ENCODE assay signal across 27 cellular contexts in the genomic region with DNA sequence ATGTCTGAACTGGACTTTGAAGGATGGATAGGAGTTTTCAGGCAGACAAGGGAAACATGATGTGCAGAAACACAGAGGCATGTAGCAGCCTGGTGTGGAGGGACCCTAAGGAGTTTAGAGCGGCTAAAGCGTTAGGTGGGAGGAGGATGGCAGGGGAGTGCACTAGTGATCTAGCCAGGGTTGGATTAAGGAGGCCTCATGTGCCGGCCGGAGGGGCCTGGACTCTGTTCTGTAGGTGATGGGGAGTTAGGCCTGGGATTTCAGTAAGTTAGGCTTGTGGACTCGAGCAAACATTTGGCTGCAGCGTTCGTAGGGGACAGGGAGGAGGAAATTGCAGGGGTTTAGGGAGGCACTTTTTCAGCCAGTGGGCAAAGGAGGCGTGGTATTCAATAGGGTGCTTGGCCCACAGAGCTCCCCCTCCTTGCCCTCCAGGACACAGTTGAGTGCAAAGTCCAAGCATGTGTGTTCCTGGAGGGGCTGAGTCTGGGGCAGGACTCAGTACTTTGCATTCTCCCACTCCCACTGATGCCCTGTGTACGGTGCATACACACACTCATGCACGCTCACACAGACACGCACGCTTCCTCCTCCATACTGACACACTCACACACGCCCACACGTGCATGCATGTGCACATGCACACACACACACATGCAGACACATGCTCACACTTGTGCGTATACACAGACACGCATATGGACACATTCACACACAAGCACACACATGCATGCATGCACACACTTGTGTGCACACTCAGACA. TPM values are rescaled to one million over a fixed set of nuclear protein-coding genes. Genes with fewer than 3 reads are reported as not detected.
A peak's percentile ranks its signal among the peaks of the same experiment; 100 is the strongest.
DNase-seq lines count a peak whose midpoint lies in the region; ATAC-seq and TF ChIP-seq lines count a peak whose summit lies in the region.
"Had no signal": no experiment of that assay in that cellular context is flagged by ENCODE, and none has a peak within 500 bp of the region (broad histone marks: within the 10 kb centered on the region; RNA-seq: fewer than 3 reads in every experiment).

No MANE protein-coding gene starts in this region.

- H2BK15ac ChIP-seq in mesenchymal stem cell (ENCODE audit: low read depth, poor library complexity, severe bottlenecking), result no peak overlapping the region

- CTCF ChIA-PET in WTC11 (lab: Charles Lee), result no interaction called here

- no peak overlapping the region for H3K14ac ChIP-seq in mesenchymal stem cell (ENCODE audit: low read length in 2 of 2)

- no peak overlapping the region for H3K4ac ChIP-seq in mesenchymal stem cell (ENCODE audit: low read depth in 1 of 2, low read length in 2 of 2)

- H3K79me1 ChIP-seq in mesenchymal stem cell (replicated peaks; ENCODE audit: low read length, poor library complexity, severe bottlenecking), result peaks cover 2% of the 10 kb centered on the region

- no peak overlapping the region for H3K23ac ChIP-seq in mesenchymal stem cell (ENCODE audit: low read length in 2 of 2)

- WGBS in mesenchymal stem cell, result 86% methylated on average over 16 of the region's 16 CpGs
- 67 to 80% (median 73%) methylated on average over 16 of the region's 16 CpGs for WGBS in stomach, 5 donors

- H3K4me3 ChIP-seq in mesenchymal stem cell (ENCODE audit: insufficient read depth in 1 of 2, low read depth in 1 of 2, low read length in 2 of 2) (no peak overlapping the region), stomach (no peak overlapping the region)
- H3K4me3 ChIP-seq: colonic mucosa, psoas muscle, transverse colon had no signal

- H3K27me3 ChIP-seq in mesenchymal stem cell (ENCODE audit: control insufficient read depth in 1 of 2, insufficient read depth in 1 of 2, low read length in 2 of 2) (peaks cover 11 to 24% of the 10 kb centered on the region in 2 experiments), stomach (peaks cover 0 to 23% (median 0%) of the 10 kb centered on the region in 3 donors)
- H3K27me3 ChIP-seq: colonic mucosa, transverse colon had no signal

- peak overlapping the region; percentile 5 for H4K91ac ChIP-seq in mesenchymal stem cell (ENCODE audit: low read length)

- H2AFZ ChIP-seq in mesenchymal stem cell (ENCODE audit: low read depth, low read length), result no peak overlapping the region

- TF ChIP-seq POLR2A in stomach (IDR thresholded peaks at IDR 0.05), result no peak

- POLR2A ChIA-PET in WTC11 (lab: Charles Lee), result no interaction called here

- H3K4me1 Mint-ChIP-seq in WTC11, result peaks cover 28% of the 10 kb centered on the region
- H3K4me1 Mint-ChIP-seq in stimulated activated naive B cell treated with anti-CD40 and anti-IgM and Interleukin-4, amounts not matched to agents 10 μg/mL and 1 μg/mL and 100 μg/mL, for 72 hours, result no peaks in the 10 kb centered on the region
- H3K4me1 Mint-ChIP-seq: CD8-positive, alpha-beta memory T cell; stimulated activated naive CD8-positive, alpha-beta T cell treated with anti-CD3 and anti-CD28 coated beads, Interleukin-15, amount 100 ng/mL, for 72 hours had no signal

- H3K4me1 ChIP-seq in mesenchymal stem cell (ENCODE audit: control insufficient read depth, insufficient read depth, low read depth, low read length), result peaks cover 8% of the 10 kb centered on the region
- H3K4me1 ChIP-seq in stomach, result peaks cover 0 to 11% (median 5%) of the 10 kb centered on the region in 4 donors
- H3K4me1 ChIP-seq: colonic mucosa, psoas muscle had no signal

- peaks cover 10% of the 10 kb centered on the region for H3K36me3 Mint-ChIP-seq in WTC11
- no peaks in the 10 kb centered on the region for H3K36me3 Mint-ChIP-seq in stimulated activated naive B cell treated with anti-CD40 and anti-IgM and Interleukin-4, amounts not matched to agents 10 μg/mL and 1 μg/mL and 100 μg/mL, for 72 hours
- H3K36me3 Mint-ChIP-seq: CD8-positive, alpha-beta memory T cell had no signal

- H3K36me3 ChIP-seq in mesenchymal stem cell (ENCODE audit: control insufficient read depth in 1 of 2, insufficient read depth in 2 of 2, low read depth in 1 of 2, low read length in 2 of 2) (no peaks in the 10 kb centered on the region), stomach (no peaks in the 10 kb centered on the region)
- H3K36me3 ChIP-seq: colonic mucosa, transverse colon had no signal

- H3K27ac ChIP-seq in mesenchymal stem cell (ENCODE audit: low read length, poor library complexity, severe bottlenecking) (no peak overlapping the region), stomach (no peak overlapping the region)
- H3K27ac ChIP-seq: colonic mucosa, psoas muscle, transverse colon had no signal

- H2BK12ac ChIP-seq in mesenchymal stem cell (ENCODE audit: low read length in 2 of 2), result no peak overlapping the region

- no peak overlapping the region for H3K9ac ChIP-seq in mesenchymal stem cell (ENCODE audit: low read length)

- H3K27me3 Mint-ChIP-seq in WTC11 (ENCODE audit: low read depth), result peaks cover 85% of the 10 kb centered on the region
- H3K27me3 Mint-ChIP-seq in stimulated activated naive B cell treated with anti-CD40 and anti-IgM and Interleukin-4, amounts not matched to agents 10 μg/mL and 1 μg/mL and 100 μg/mL, for 72 hours, result peaks cover 10 to 17% of the 10 kb centered on the region in 2 donors

- DNase-seq in activated effector memory CD4-positive, alpha-beta T cell treated with anti-CD3 and anti-CD28 coated beads, Interleukin-2, amount 50 U/mL, for 16 hours, result peak; percentile 44
- DNase-seq in activated effector memory CD4-positive, alpha-beta T cell treated with Interleukin-2 at 50 U/mL for 16 hours, result no peak
- DNase-seq in WTC11 (ENCODE audit: low spot score), result peak; percentile 5
- DNase-seq in mesenchymal stem cell, result no peak
- peak; percentile 20 for DNase-seq in stomach
- no peak for DNase-seq in stimulated activated naive B cell treated with anti-CD40 and anti-IgM and Interleukin-4, amounts not matched to agents 10 μg/mL and 1 μg/mL and 100 μg/mL, for 72 hours
- no peak for DNase-seq in RKO (ENCODE audit: low spot score)
- DNase-seq: activated naive CD4-positive, alpha-beta T cell treated with Interleukin-2 at 50 U/mL for 16 hours; amygdala; colonic mucosa; DMS153; effector memory CD8-positive, alpha-beta T cell; Kasumi-1; kidney glomerular epithelial cell; psoas muscle; RPMI8226; stimulated activated naive CD8-positive, alpha-beta T cell treated with anti-CD3 and anti-CD28 coated beads, Interleukin-15, amount 100 ng/mL, for 72 hours; transverse colon had no signal

- H3K4me2 ChIP-seq in mesenchymal stem cell (ENCODE audit: low read length, poor library complexity, severe bottlenecking), result no peak overlapping the region

- H2BK5ac ChIP-seq in mesenchymal stem cell (ENCODE audit: low read depth, low read length, poor library complexity, severe bottlenecking), result no peak overlapping the region

- peaks cover 5% of the 10 kb centered on the region for H3K9me3 ChIP-seq in mesenchymal stem cell (ENCODE audit: control insufficient read depth, low read length)
- peaks cover 0 to 7% (median 0%) of the 10 kb centered on the region in 4 donors for H3K9me3 ChIP-seq in stomach
- H3K9me3 ChIP-seq: colonic mucosa, psoas muscle, transverse colon had no signal

- H4K8ac ChIP-seq in mesenchymal stem cell (ENCODE audit: low read length), result no peak overlapping the region

- no peak overlapping the region for H2AK5ac ChIP-seq in mesenchymal stem cell (ENCODE audit: low read length, severe bottlenecking)

- ATAC-seq in WTC11 (no peak), HG03280 (IDR thresholded peaks at IDR 0.05; ENCODE audit: unreplicated experiment) (no peak)
- no peak for ATAC-seq in stimulated activated naive B cell treated with anti-CD40 and anti-IgM and Interleukin-4, amounts not matched to agents 10 μg/mL and 1 μg/mL and 100 μg/mL, for 72 hours (replicated peaks)
- ATAC-seq: effector memory CD8-positive, alpha-beta T cell; HCT116; psoas muscle; stimulated activated naive CD8-positive, alpha-beta T cell treated with anti-CD3 and anti-CD28 coated beads, Interleukin-15, amount 100 ng/mL, for 72 hours had no signal

- intact Hi-C loops in stomach (cut with DNase I; ENCODE audit: low total_unique reads), result no loop called here

- H3K4me3 Mint-ChIP-seq in WTC11, result no peak overlapping the region
- no peak overlapping the region for H3K4me3 Mint-ChIP-seq in stimulated activated naive B cell treated with anti-CD40 and anti-IgM and Interleukin-4, amounts not matched to agents 10 μg/mL and 1 μg/mL and 100 μg/mL, for 72 hours
- H3K4me3 Mint-ChIP-seq: CD8-positive, alpha-beta memory T cell; effector memory CD8-positive, alpha-beta T cell; stimulated activated naive CD8-positive, alpha-beta T cell treated with anti-CD3 and anti-CD28 coated beads, Interleukin-15, amount 100 ng/mL, for 72 hours had no signal

- H3K9me3 Mint-ChIP-seq in WTC11, result peaks cover 16% of the 10 kb centered on the region
- peaks cover 13 to 16% of the 10 kb centered on the region in 2 donors for H3K9me3 Mint-ChIP-seq in stimulated activated naive B cell treated with anti-CD40 and anti-IgM and Interleukin-4, amounts not matched to agents 10 μg/mL and 1 μg/mL and 100 μg/mL, for 72 hours
- H3K9me3 Mint-ChIP-seq: effector memory CD8-positive, alpha-beta T cell had no signal

- TF ChIP-seq CTCF in WTC11 (IDR thresholded peaks at IDR 0.05), result no peak
- no peak for TF ChIP-seq CTCF in stomach (IDR thresholded peaks at IDR 0.05)

- TF ChIP-seq EP300 in stomach (IDR thresholded peaks at IDR 0.05), result no peak

- H2BK120ac ChIP-seq in mesenchymal stem cell (ENCODE audit: low read depth, low read length), result no peak overlapping the region

- no peak overlapping the region for H3K27ac Mint-ChIP-seq in WTC11
- no peak overlapping the region for H3K27ac Mint-ChIP-seq in stimulated activated naive B cell treated with anti-CD40 and anti-IgM and Interleukin-4, amounts not matched to agents 10 μg/mL and 1 μg/mL and 100 μg/mL, for 72 hours
- H3K27ac Mint-ChIP-seq: CD8-positive, alpha-beta memory T cell; effector memory CD8-positive, alpha-beta T cell had no signal

- H3K18ac ChIP-seq in mesenchymal stem cell (ENCODE audit: low read depth in 1 of 2, low read length in 2 of 2), result no peak overlapping the region

TF ChIP-seq in WTC11, 78 proteins besides CTCF, POLR2A, EP300 and RAD21:
- no peak for TF ChIP-seq PRRX2 (CRISPR knock-in tag; IDR thresholded peaks at IDR 0.05)
- TF ChIP-seq ZBTB43 (CRISPR knock-in tag; IDR thresholded peaks at IDR 0.05), result 0 out of 2 replicates have a peak, but pooled peaks have one; percentile 22
- no peak for TF ChIP-seq ZNF219 (CRISPR knock-in tag; IDR thresholded peaks at IDR 0.05; ENCODE audit: borderline replicate concordance)

RNA-seq across cellular contexts. Expression of gene PSAPL1, which starts 18.6 kb away (rescaled TPM):
- total RNA-seq in WTC11 (2021) (0.05 TPM in 1 of 3 replicates, not detected in the others), stomach (10 to 100 TPM in 2 of 5 donors, under 1 TPM in 1, not detected in 2; 0.45 to 37.5 (median 14.8) TPM)
- not detected for polyA plus RNA-seq in mesenchymal stem cell (2013, experiment 1 of 2)
- not detected for polyA plus RNA-seq in mesenchymal stem cell (2013, experiment 2 of 2)
- polyA plus RNA-seq in stomach, result 1 to 10 TPM in 2 of 3 donors, under 1 TPM in 1; 0.03 to 7.0 (median 4.3) TPM
- total RNA-seq: activated CD8-positive, alpha-beta memory T cell treated with anti-CD3 and anti-CD28 coated beads for 36 hours; CD8-positive, alpha-beta memory T cell; colonic mucosa; fibroblast of villous mesenchyme; lung microvascular endothelial cell; NCI-H460; psoas muscle; skeletal muscle tissue; T-helper 1 cell treated with Interleukin-12 subunit alpha and Interleukin-12 subunit beta and Interleukin-4 antibody, amounts not matched to agents 30 ng/mL and 1 ng/mL, for 36 hours; transverse colon had no signal
- polyA plus RNA-seq: CD8-positive, alpha-beta memory T cell; psoas muscle had no signal

Comparison
In these comparisons a context has a peak if more than half of its experiments do, and no peak if none do; other contexts are left out.
1. DNase-seq: peak in activated effector memory CD4-positive, alpha-beta T cell treated with anti-CD3 and anti-CD28 coated beads, Interleukin-2, amount 50 U/mL, for 16 hours (single experiment), WTC11 (single experiment) and stomach (single experiment); none in activated effector memory CD4-positive, alpha-beta T cell treated with Interleukin-2 at 50 U/mL for 16 hours (single experiment), mesenchymal stem cell (single experiment), stimulated activated naive B cell treated with anti-CD40 and anti-IgM and Interleukin-4, amounts not matched to agents 10 μg/mL and 1 μg/mL and 100 μg/mL, for 72 hours (single experiment) and RKO (single experiment).